ENCODE assay signal across 8 cellular contexts in genomic region chr3:148861277-148861869, GRCh38. TPM values are rescaled to one million over a fixed set of nuclear protein-coding genes. Genes with fewer than 3 reads are reported as not detected.
DNase-seq lines count a peak whose midpoint lies in the region; TF ChIP-seq lines count a peak whose summit lies in the region.

No MANE protein-coding gene starts in this region.

- no peak overlapping the region for H3K4me3 ChIP-seq in H7 (ENCODE audit: insufficient read depth, low read depth, low read length)
- no peak overlapping the region for H3K4me3 ChIP-seq in foreskin fibroblast (ENCODE audit: low read depth in 1 of 2, low read length in 2 of 2)

- peak; percentile 93 for TF ChIP-seq CTCF in 22Rv1 (IDR thresholded peaks at IDR 0.05)
- TF ChIP-seq CTCF in LNCAP (IDR thresholded peaks at IDR 0.05): peak; percentile 79
- TF ChIP-seq CTCF in foreskin fibroblast (IDR thresholded peaks at IDR 0.05; ENCODE audit: low read depth, low read length): peak; percentile 30

- DNase-seq in GM03348 (ENCODE audit: low spot score) (peak; percentile 65), H7 (peak; percentile 15), SKM-1 treated with dmso at 0.1 percent for 144 hours (lab: John Stamatoyannopoulos, UW; ENCODE audit: unreplicated experiment) (peak; percentile 51), foreskin fibroblast (peak; percentile 36 to 79), renal cortical epithelial cell (ENCODE audit: low read depth) (peak; percentile 55)
- no peak for DNase-seq in activated CD8-positive, alpha-beta memory T cell treated with anti-CD3 and anti-CD28 coated beads for 24 hours

- H3K27me3 ChIP-seq in H7 (ENCODE audit: control insufficient read depth, insufficient read depth, low read length): no peaks in the 10 kb centered on the region

- H3K27ac ChIP-seq in 22Rv1: no peak overlapping the region

- no peaks in the 10 kb centered on the region for H3K36me3 ChIP-seq in H7 (replicated peaks; ENCODE audit: control insufficient read depth, insufficient read depth, low read length)

RNA-seq across cellular contexts. Expression of gene CPA3, which starts 3.7 kb away (rescaled TPM):
- total RNA-seq in H7 (2014; rRNA removed; shearing (Covaris generic)): not detected in 2 replicates
- not detected in 2 replicates for total RNA-seq in renal cortical epithelial cell

RNA-seq across cellular contexts. Expression of gene CPB1, which starts 33.8 kb away (rescaled TPM):
- 0.07 TPM in 1 of 2 replicates, not detected in the other for total RNA-seq in H7 (2014; rRNA removed; shearing (Covaris generic))
- total RNA-seq in renal cortical epithelial cell: not detected in 2 replicates

Comparison
In these comparisons a context has a peak if more than half of its experiments do, and no peak if none do; other contexts are left out.
1. CTCF ChIP-seq: peak in every context shown above with its lines; median percentile 93 in 22Rv1; 79 in LNCAP; 30 in foreskin fibroblast.